ENCODE assay signal across 11 cellular contexts in the genomic region with DNA sequence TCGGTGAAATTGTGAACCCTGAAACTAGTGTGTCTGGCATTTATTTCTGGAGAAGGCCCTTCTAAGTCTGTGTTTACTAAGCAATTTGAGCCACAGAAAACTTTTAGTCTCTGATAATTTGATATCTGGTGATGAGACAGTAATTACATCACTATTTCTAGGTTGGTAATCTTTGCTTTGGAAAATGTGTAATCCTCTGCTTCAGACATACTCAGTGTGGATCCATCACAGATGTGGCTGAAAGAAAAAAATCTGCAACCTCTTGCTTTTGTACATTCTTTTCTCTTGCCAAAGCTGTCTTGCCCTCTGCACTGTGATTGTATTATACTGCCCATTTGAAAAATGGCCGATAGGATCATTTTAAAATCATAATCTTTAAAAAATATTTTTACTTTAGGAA.
A peak's percentile ranks its signal among the peaks of the same experiment; 100 is the strongest.
DNase-seq lines count a peak whose midpoint lies in the region; ATAC-seq and TF ChIP-seq lines count a peak whose summit lies in the region.
"Had no signal": no experiment of that assay in that cellular context is flagged by ENCODE, and none has a peak within 500 bp of the region (broad histone marks: within the 10 kb centered on the region; RNA-seq: fewer than 3 reads in every experiment).

No MANE protein-coding gene starts in this region.

- H3K9me3 Mint-ChIP-seq in Calu3 (ENCODE audit: low read depth, unreplicated experiment), result no peaks in the 10 kb centered on the region

- H3K27ac Mint-ChIP-seq in Calu3 (ENCODE audit: unreplicated experiment), result no peak overlapping the region

- DNase-seq in breast epithelium (ENCODE audit: low spot score in 2 of 2) (no peak), mammary epithelial cell (no peak), NCI-H69 (lab: John Stamatoyannopoulos, UW) (peak; percentile 72), fibroblast of lung (ENCODE audit: low read depth in 2 of 2) (peak; percentile 56 to 58), suprapubic skin (ENCODE audit: low spot score in 2 of 2) (no peak), Calu3 (no peak)
- DNase-seq: SK-N-SH had no signal

- H3K4me2 ChIP-seq in mammary epithelial cell (ENCODE audit: insufficient read depth, low read depth, low read length), result no peak overlapping the region
- H3K4me2 ChIP-seq in fibroblast of lung (ENCODE audit: extremely low read depth, insufficient read depth, low read length), result no peak overlapping the region
- H3K4me2 ChIP-seq: SK-N-SH had no signal

- BruUV-seq in mammary epithelial cell (replicated peaks; lab: Mats Ljungman, UMichigan), result no TSS peak
- no TSS peak for BruUV-seq in Calu3 (replicated peaks; lab: Mats Ljungman, UMichigan)

- H3K36me3 ChIP-seq in breast epithelium (no peaks in the 10 kb centered on the region), mammary epithelial cell (ENCODE audit: insufficient read depth, low read length) (no peaks in the 10 kb centered on the region), fibroblast of lung (ENCODE audit: control insufficient read depth, insufficient read depth, low read length) (no peaks in the 10 kb centered on the region), suprapubic skin (no peaks in the 10 kb centered on the region)
- H3K36me3 ChIP-seq: esophagus muscularis mucosa had no signal

- H3K4me1 Mint-ChIP-seq in Calu3 (ENCODE audit: low read depth, unreplicated experiment), result no peaks in the 10 kb centered on the region

- H3K4me3 Mint-ChIP-seq in Calu3 (ENCODE audit: low read depth, unreplicated experiment), result no peak overlapping the region

- TF ChIP-seq CTCF in breast epithelium (IDR thresholded peaks at IDR 0.05) (no peak), mammary epithelial cell (conservative IDR thresholded peaks at IDR 0.05 in 1 of 2, IDR thresholded peaks at IDR 0.05 in 1 of 2; ENCODE audit: extremely low read depth in 1 of 2, insufficient read depth in 1 of 2, low read depth in 1 of 2, low read length in 2 of 2) (no peak), fibroblast of lung (conservative IDR thresholded peaks at IDR 0.05 in 1 of 2, IDR thresholded peaks at IDR 0.05 in 1 of 2; ENCODE audit: low read depth in 1 of 2, low read length in 2 of 2) (no peak), suprapubic skin (IDR thresholded peaks at IDR 0.05) (no peak), Calu3 (IDR thresholded peaks at IDR 0.05; ENCODE audit: unreplicated experiment) (no peak)

- no peaks in the 10 kb centered on the region for H3K36me3 Mint-ChIP-seq in Calu3 (ENCODE audit: insufficient read depth, unreplicated experiment)

- no peak overlapping the region for H2AFZ ChIP-seq in mammary epithelial cell (ENCODE audit: low read depth, low read length)
- no peak overlapping the region for H2AFZ ChIP-seq in fibroblast of lung (ENCODE audit: low read length)
- H2AFZ ChIP-seq: parathyroid adenoma had no signal

- H3K9ac ChIP-seq in mammary epithelial cell (ENCODE audit: insufficient read depth, low read length) (no peak overlapping the region), fibroblast of lung (ENCODE audit: insufficient read depth, low read length) (no peak overlapping the region)
- H3K9ac ChIP-seq: parathyroid adenoma, SK-N-SH had no signal

- no peaks in the 10 kb centered on the region for H3K27me3 Mint-ChIP-seq in Calu3 (ENCODE audit: unreplicated experiment)

- H3K27ac ChIP-seq in breast epithelium (peak overlapping the region; percentile 43 to 68), mammary epithelial cell (ENCODE audit: insufficient read depth, low read depth, low read length) (no peak overlapping the region), fibroblast of lung (ENCODE audit: insufficient read depth, low read length) (no peak overlapping the region), suprapubic skin (peak overlapping the region; percentile 39)
- H3K27ac ChIP-seq: parathyroid adenoma had no signal

- intact Hi-C loops in breast epithelium (cut with DNase I; ENCODE audit: low total_unique reads), result no loop called here
- intact Hi-C loops in mammary epithelial cell (cut with micrococcal nuclease), result no loop called here
- intact Hi-C loops in Calu3 (cut with micrococcal nuclease; ENCODE audit: unreplicated experiment), result no loop called here

- in situ Hi-C loops in mammary epithelial cell (cut with MboI; ENCODE audit: low sequenced_read_pairs in 2 of 2), result no loop called here

- TF ChIP-seq POLR2A in breast epithelium (IDR thresholded peaks at IDR 0.05) (no peak), suprapubic skin (IDR thresholded peaks at IDR 0.05) (no peak)

- H3K79me2 ChIP-seq in mammary epithelial cell (ENCODE audit: insufficient read depth, low read length) (no peaks in the 10 kb centered on the region), fibroblast of lung (ENCODE audit: control insufficient read depth, insufficient read depth, low read length) (peaks cover 2% of the 10 kb centered on the region)
- H3K79me2 ChIP-seq: parathyroid adenoma had no signal

- H3K27me3 ChIP-seq in breast epithelium (no peaks in the 10 kb centered on the region), mammary epithelial cell (ENCODE audit: insufficient read depth, low read length) (no peaks in the 10 kb centered on the region), fibroblast of lung (ENCODE audit: control insufficient read depth, insufficient read depth, low read length) (no peaks in the 10 kb centered on the region), suprapubic skin (no peaks in the 10 kb centered on the region)
- H3K27me3 ChIP-seq: esophagus muscularis mucosa had no signal

- dilution Hi-C loops in mammary epithelial cell (cut with HindIII; ENCODE audit: low sequenced_read_pairs), result no loop called here

- no peak for TF ChIP-seq EP300 in suprapubic skin (IDR thresholded peaks at IDR 0.05)

- H3K4me3 ChIP-seq in breast epithelium (no peak overlapping the region), mammary epithelial cell (replicated peaks in 1 of 3; ENCODE audit: insufficient read depth in 1 of 3, low read depth in 2 of 3, low read length in 3 of 3) (no peak overlapping the region), fibroblast of lung (replicated peaks in 1 of 4; ENCODE audit: control extremely low read depth in 1 of 4, insufficient read depth in 1 of 4, low read depth in 3 of 4, low read length in 4 of 4) (no peak overlapping the region), suprapubic skin (no peak overlapping the region)
- H3K4me3 ChIP-seq: esophagus muscularis mucosa had no signal

- 87% methylated on average over 2 of the region's 2 CpGs for WGBS in mammary epithelial cell (ENCODE audit: low coverage, missing lambda C conversion rate)
- 53% methylated on average over 2 of the region's 2 CpGs for WGBS in suprapubic skin

- H4K20me1 ChIP-seq in mammary epithelial cell (ENCODE audit: insufficient read depth, low read length), result no peaks in the 10 kb centered on the region
- no peaks in the 10 kb centered on the region for H4K20me1 ChIP-seq in fibroblast of lung (ENCODE audit: control insufficient read depth, extremely low read depth, insufficient read depth, low read length)

- CTCF ChIA-PET in mammary epithelial cell (lab: Charles Lee; ENCODE audit: low non-redundant PET) (no interaction called here), Calu3 (lab: Charles Lee) (no interaction called here)

- no peaks in the 10 kb centered on the region for H3K4me1 ChIP-seq in breast epithelium
- no peaks in the 10 kb centered on the region for H3K4me1 ChIP-seq in mammary epithelial cell (ENCODE audit: insufficient read depth, low read length)
- peaks cover 20% of the 10 kb centered on the region for H3K4me1 ChIP-seq in fibroblast of lung (ENCODE audit: control insufficient read depth, extremely low read depth, insufficient read depth, low read length)
- H3K4me1 ChIP-seq in suprapubic skin, result peaks cover 23% of the 10 kb centered on the region
- H3K4me1 ChIP-seq: parathyroid adenoma had no signal

- H3K9me3 ChIP-seq in breast epithelium, result no peaks in the 10 kb centered on the region
- H3K9me3 ChIP-seq in mammary epithelial cell (replicated peaks; ENCODE audit: insufficient read depth, low read length), result no peaks in the 10 kb centered on the region
- H3K9me3 ChIP-seq in fibroblast of lung (ENCODE audit: control insufficient read depth, insufficient read depth, low read depth, low read length), result no peaks in the 10 kb centered on the region
- no peaks in the 10 kb centered on the region for H3K9me3 ChIP-seq in suprapubic skin
- H3K9me3 ChIP-seq: esophagus muscularis mucosa, SK-N-SH had no signal

- ATAC-seq in HG02840 (IDR thresholded peaks at IDR 0.05; ENCODE audit: low FRiP score, unreplicated experiment), result no peak
- ATAC-seq in GM19463 (IDR thresholded peaks at IDR 0.05; ENCODE audit: unreplicated experiment), result no peak

Comparison
In these comparisons a context has a peak if more than half of its experiments do, and no peak if none do; other contexts are left out.
1. H3K27ac ChIP-seq: peak in breast epithelium (2 of 2) and suprapubic skin (single experiment); none in mammary epithelial cell (single experiment) and fibroblast of lung (single experiment).
2. DNase-seq: peak in NCI-H69 (single experiment) and fibroblast of lung (2 of 2); none in breast epithelium (0 of 2), mammary epithelial cell (single experiment), suprapubic skin (0 of 2) and Calu3 (single experiment).